In the genomic region with DNA sequence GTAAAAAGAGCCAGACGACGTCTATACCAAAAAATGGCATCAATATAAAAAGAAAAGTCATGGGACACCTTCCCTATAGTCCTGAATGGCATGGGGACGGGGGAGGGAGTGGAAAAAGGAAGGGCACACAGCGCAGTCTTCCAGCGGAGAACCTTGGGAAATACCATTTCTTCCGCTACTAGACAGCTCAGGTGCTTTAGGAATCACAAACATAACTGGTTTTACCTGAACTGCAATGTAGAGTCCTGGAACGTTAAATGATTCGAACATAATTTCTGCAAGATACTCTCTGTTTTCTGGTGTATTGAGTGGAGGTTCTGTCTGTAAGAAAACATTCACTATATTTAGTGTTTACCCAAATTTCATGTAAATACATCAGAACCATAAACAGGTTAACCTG, we compare ENCODE assay signal across 4 cellular contexts. TPM values are rescaled to one million over a fixed set of nuclear protein-coding genes. Genes with fewer than 3 reads are reported as not detected.
"Had no signal": no experiment of that assay in that cellular context is flagged by ENCODE, and none has a peak within 500 bp of the region (broad histone marks: within the 10 kb centered on the region; RNA-seq: fewer than 3 reads in every experiment).

No MANE protein-coding gene starts in this region.

RNA-seq across cellular contexts. Expression of a gene that starts 28.1 kb away (rescaled TPM):
- total RNA-seq: endothelial cell of umbilical vein had no signal

RNA-seq across cellular contexts. Expression of a gene that starts 28.3 kb away (rescaled TPM):
- total RNA-seq: endothelial cell of umbilical vein had no signal

RNA-seq across cellular contexts. Expression of a gene that starts 46.4 kb away (rescaled TPM):
- total RNA-seq: endothelial cell of umbilical vein, glomerular endothelial cell, mononuclear cell had no signal
- polyA plus RNA-seq: endothelial cell of umbilical vein, keratinocyte had no signal
